In the genomic region with DNA sequence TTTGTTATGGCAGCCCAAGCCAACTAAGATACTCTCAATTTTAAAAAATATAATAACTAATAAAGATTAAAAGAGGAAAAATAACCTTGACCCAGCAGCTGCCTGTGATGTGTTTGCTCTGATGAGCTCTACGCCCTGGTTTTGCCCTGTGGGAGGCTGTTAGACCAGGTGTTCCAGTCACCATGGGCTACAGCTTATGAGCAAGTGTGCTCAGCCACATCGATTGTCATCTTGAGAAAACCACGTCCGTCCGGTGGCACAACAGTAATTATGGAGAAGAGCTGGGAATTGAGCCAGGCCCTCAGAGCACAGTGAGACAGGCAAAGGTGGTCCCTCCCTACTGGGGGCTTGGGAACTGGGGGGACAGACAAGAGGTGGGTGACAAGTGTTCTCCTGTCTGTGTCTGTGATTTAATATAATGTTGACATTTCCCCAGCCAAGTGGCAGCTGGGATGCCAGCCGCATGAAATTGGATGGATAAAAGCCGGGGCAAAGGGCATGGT, we compare ENCODE assay signal across 22 cellular contexts.
DNase-seq lines count a peak whose midpoint lies in the region; ATAC-seq, FAIRE-seq and TF ChIP-seq lines count a peak whose summit lies in the region.
"Had no signal": no experiment of that assay in that cellular context is flagged by ENCODE, and none has a peak within 500 bp of the region (broad histone marks: within the 10 kb centered on the region; RNA-seq: fewer than 3 reads in every experiment).

No MANE protein-coding gene starts in this region.

- 81% methylated on average over 7 of the region's 7 CpGs for WGBS in esophagus muscularis mucosa

- peaks cover 0 to 70% (median 2%) of the 10 kb centered on the region in 4 donors for H3K27me3 ChIP-seq in esophagus muscularis mucosa
- H3K27me3 ChIP-seq: gastrocnemius medialis had no signal

- H3K36me3 ChIP-seq in esophagus muscularis mucosa = no peaks in the 10 kb centered on the region
- H3K36me3 ChIP-seq: breast epithelium, gastrocnemius medialis, tibial artery had no signal

- FAIRE-seq in frontal cortex (lab: Jason Lieb, UNC) = no peak
- FAIRE-seq: G401.6 had no signal

- H3K4me1 ChIP-seq in esophagus muscularis mucosa = no peaks in the 10 kb centered on the region
- H3K4me1 ChIP-seq: breast epithelium, gastrocnemius medialis, parathyroid adenoma, tibial artery had no signal

- ATAC-seq in HG03457 (IDR thresholded peaks at IDR 0.05; ENCODE audit: unreplicated experiment) = no peak
- no peak for ATAC-seq in HG02642 (IDR thresholded peaks at IDR 0.05; ENCODE audit: poor library complexity, unreplicated experiment)
- ATAC-seq: activated naive CD8-positive, alpha-beta T cell treated with anti-CD3 and anti-CD28 coated beads, Interleukin-2, amount 50 U/mL, for 24 hours; gastrocnemius medialis; naive thymus-derived CD8-positive, alpha-beta T cell; stimulated activated naive B cell treated with anti-CD40 and anti-IgM and Interleukin-4, amounts not matched to agents 10 μg/mL and 1 μg/mL and 100 μg/mL, for 72 hours had no signal

- TF ChIP-seq EP300 in esophagus muscularis mucosa (IDR thresholded peaks at IDR 0.05) = no peak

- DNase-seq in DMS79 (lab: John Stamatoyannopoulos, UW) (peak; percentile 73), NCI-H1105 (lab: John Stamatoyannopoulos, UW) (peak; percentile 93), NCI-H510A (lab: John Stamatoyannopoulos, UW) (peak; percentile 9), esophagus muscularis mucosa (ENCODE audit: extremely low spot score) (peak; percentile 91), frontal cortex (ENCODE audit: low spot score in 2 of 2) (no peak)
- DNase-seq: activated CD4-positive, alpha-beta T cell treated with anti-CD3 and anti-CD28 coated beads for 1 hour; activated naive CD8-positive, alpha-beta T cell treated with anti-CD3 and anti-CD28 coated beads, Interleukin-2, amount 50 U/mL, for 24 hours; dermis blood vessel endothelial cell; gastrocnemius medialis; GOT3; Karpas-422; mesenchymal stem cell; stimulated activated naive B cell treated with anti-CD40 and anti-IgM and Interleukin-4, amounts not matched to agents 10 μg/mL and 1 μg/mL and 100 μg/mL, for 72 hours had no signal

- intact Hi-C loops in esophagus muscularis mucosa (cut with DNase I) = no loop called here

- TF ChIP-seq POLR2A in esophagus muscularis mucosa (IDR thresholded peaks at IDR 0.05; ENCODE audit: low read depth) = no peak

- H3K27ac ChIP-seq in esophagus muscularis mucosa (replicated peaks in 1 of 4) = no peak overlapping the region
- H3K27ac ChIP-seq: breast epithelium, epithelial cell of prostate, gastrocnemius medialis, parathyroid adenoma, RWPE1, tibial artery had no signal

- peaks cover 0 to 2% (median under 1%) of the 10 kb centered on the region in 4 donors for H3K9me3 ChIP-seq in esophagus muscularis mucosa
- H3K9me3 ChIP-seq: breast epithelium, gastrocnemius medialis, tibial artery had no signal

- H3K4me3 ChIP-seq in esophagus muscularis mucosa = no peak overlapping the region
- H3K4me3 ChIP-seq: breast epithelium, gastrocnemius medialis, tibial artery had no signal

- no peak for TF ChIP-seq CTCF in esophagus muscularis mucosa (IDR thresholded peaks at IDR 0.05)

Comparison
In these comparisons a context has a peak if more than half of its experiments do, and no peak if none do; other contexts are left out.
1. DNase-seq: peak in DMS79 (single experiment), NCI-H1105 (single experiment), NCI-H510A (single experiment) and esophagus muscularis mucosa (single experiment); none in frontal cortex (0 of 2).